ENCODE assay signal across 1 cellular context in genomic region chr19:47240996-47241918, GRCh38.
TF ChIP-seq lines count a peak whose summit lies in the region.

No MANE protein-coding gene starts in this region.

TF ChIP-seq in IMR-90, 13 proteins besides CTCF, POLR2A, EP300 and RAD21 (continued from another document):
- TF ChIP-seq ELK1 (IDR thresholded peaks at IDR 0.05; ENCODE audit: borderline replicate concordance, low read depth, low read length): no peak
